Comparison of ENCODE assay signal across 8 cellular contexts in the genomic region with DNA sequence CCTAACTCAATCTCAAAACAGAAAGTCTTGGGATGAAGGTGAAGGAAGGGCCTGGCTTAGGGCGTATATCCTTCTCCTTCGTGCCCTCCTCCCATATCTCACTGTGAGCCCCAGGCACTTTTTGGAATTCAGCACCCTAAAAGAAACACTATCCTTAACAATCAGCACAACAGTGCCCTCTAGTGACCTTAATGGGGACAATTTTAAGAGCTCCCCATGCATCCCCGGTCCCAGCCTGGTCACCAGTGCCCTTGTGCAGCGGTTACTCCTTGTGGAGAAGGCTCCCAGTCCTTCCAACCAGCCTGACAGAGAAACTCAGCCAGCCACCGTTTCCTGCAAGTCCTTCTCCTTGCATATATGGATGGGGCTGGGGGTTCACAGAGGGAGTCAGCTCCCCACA. TPM values are rescaled to one million over a fixed set of nuclear protein-coding genes. Genes with fewer than 3 reads are reported as not detected.
DNase-seq lines count a peak whose midpoint lies in the region; ATAC-seq and TF ChIP-seq lines count a peak whose summit lies in the region.

No MANE protein-coding gene starts in this region.

- peak; percentile 30; the same call in 1 of the 2 replicates for TF ChIP-seq CTCF in AG04450 (IDR thresholded peaks at IDR 0.05; ENCODE audit: low read depth, low read length)
- TF ChIP-seq CTCF in left ventricle myocardium inferior (IDR thresholded peaks at IDR 0.05; ENCODE audit: borderline replicate concordance): peak; percentile 28
- TF ChIP-seq CTCF in thoracic aorta (IDR thresholded peaks at IDR 0.05): peak; percentile 29

- no peak overlapping the region for H3K27ac Mint-ChIP-seq in T-helper 2 cell treated with Interferon-gamma antibody and Interleukin-4, amounts not matched to agents 5 μg/mL and 100 μg/mL, for 36 hours

- H3K4me3 ChIP-seq in AG04450 (ENCODE audit: low read depth, low read length) (no peak overlapping the region), left ventricle myocardium inferior (no peak overlapping the region), thoracic aorta (no peak overlapping the region)

- no peak overlapping the region for H3K4me3 Mint-ChIP-seq in T-helper 2 cell treated with Interferon-gamma antibody and Interleukin-4, amounts not matched to agents 5 μg/mL and 100 μg/mL, for 36 hours

- intact Hi-C loops in left ventricle myocardium inferior (cut with micrococcal nuclease): no loop called here

- no peaks in the 10 kb centered on the region for H3K9me3 Mint-ChIP-seq in T-helper 2 cell treated with Interferon-gamma antibody and Interleukin-4, amounts not matched to agents 5 μg/mL and 100 μg/mL, for 36 hours

- H3K27me3 Mint-ChIP-seq in T-helper 2 cell treated with Interferon-gamma antibody and Interleukin-4, amounts not matched to agents 5 μg/mL and 100 μg/mL, for 36 hours (ENCODE audit: low read depth): peaks cover 10% of the 10 kb centered on the region

- H3K9me3 ChIP-seq in AG04450 (ENCODE audit: control insufficient read depth, insufficient read depth, low read length) (no peaks in the 10 kb centered on the region), left ventricle myocardium inferior (replicated peaks) (no peaks in the 10 kb centered on the region), thoracic aorta (no peaks in the 10 kb centered on the region)

- no peak for DNase-seq in AG04450 (ENCODE audit: low read depth, low spot score)
- peak; percentile 17 for DNase-seq in GM04504 (ENCODE audit: low read depth)
- DNase-seq in HEK293T (ENCODE audit: extremely low spot score): peak; percentile 73
- peak; percentile 21 for DNase-seq in NCI-H128 (lab: John Stamatoyannopoulos, UW; ENCODE audit: unreplicated experiment)
- DNase-seq in activated T-cell treated with anti-CD3 and anti-CD28 coated beads, Interleukin-2, amount 50 U/mL, for 1 hour: peak; percentile 39
- DNase-seq in left ventricle myocardium inferior: no peak
- DNase-seq in thoracic aorta (ENCODE audit: low spot score): no peak
- DNase-seq in T-helper 2 cell treated with Interferon-gamma antibody and Interleukin-4, amounts not matched to agents 5 μg/mL and 100 μg/mL, for 36 hours (ENCODE audit: low spot score): no peak

- no peaks in the 10 kb centered on the region for H3K27me3 ChIP-seq in AG04450 (ENCODE audit: control insufficient read depth, insufficient read depth, low read length)
- peaks cover 12% of the 10 kb centered on the region for H3K27me3 ChIP-seq in left ventricle myocardium inferior (ENCODE audit: low read depth)
- no peaks in the 10 kb centered on the region for H3K27me3 ChIP-seq in thoracic aorta (replicated peaks; ENCODE audit: insufficient read depth)

- no peak for ATAC-seq in thoracic aorta (ENCODE audit: insufficient number of reproducible peaks, low FRiP score, low read depth)

- no peaks in the 10 kb centered on the region for H3K36me3 Mint-ChIP-seq in T-helper 2 cell treated with Interferon-gamma antibody and Interleukin-4, amounts not matched to agents 5 μg/mL and 100 μg/mL, for 36 hours (ENCODE audit: low read depth)

- CTCF ChIA-PET in AG04450 (lab: Charles Lee) (interaction anchor here (0.6 to 1.3 kb wide), 5 partner anchors 16 to 112 kb away, joined by 3 to 6 read pairs (median 4); no protein-coding TSS in a partner anchor), HEK293T (lab: Yijun Ruan, JAX) (interaction anchor here (0.6 to 1.3 kb wide), 7 partner anchors 8 to 250 kb away, joined by 3 to 6 read pairs (median 3); no protein-coding TSS in a partner anchor)

- H3K4me1 Mint-ChIP-seq in T-helper 2 cell treated with Interferon-gamma antibody and Interleukin-4, amounts not matched to agents 5 μg/mL and 100 μg/mL, for 36 hours (ENCODE audit: low read depth): peaks cover 15% of the 10 kb centered on the region

- POLR2A ChIA-PET in AG04450 (lab: Yijun Ruan, JAX): no interaction called here
- POLR2A ChIA-PET in HEK293T (lab: Yijun Ruan, JAX): no interaction called here

- H3K4me1 ChIP-seq in left ventricle myocardium inferior (no peaks in the 10 kb centered on the region), thoracic aorta (ENCODE audit: control insufficient read depth in 1 of 2, low read depth in 2 of 2) (peaks cover 0 to 9% of the 10 kb centered on the region in 2 donors)

- no peaks in the 10 kb centered on the region for H3K36me3 ChIP-seq in left ventricle myocardium inferior
- peaks cover 5% of the 10 kb centered on the region for H3K36me3 ChIP-seq in thoracic aorta

- H3K27ac ChIP-seq in AG04450 (ENCODE audit: low read depth, low read length): no peak overlapping the region
- no peak overlapping the region for H3K27ac ChIP-seq in left ventricle myocardium inferior (replicated peaks)
- H3K27ac ChIP-seq in thoracic aorta: no peak overlapping the region

TF ChIP-seq in HEK293T, 16 proteins besides CTCF, POLR2A, EP300 and RAD21:
- TF ChIP-seq TARDBP (IDR thresholded peaks at IDR 0.05) (no peak), FOXM1 (IDR thresholded peaks at IDR 0.05; ENCODE audit: borderline replicate concordance) (no peak), HDGF (IDR thresholded peaks at IDR 0.05; ENCODE audit: borderline replicate concordance) (no peak), ARNT (IDR thresholded peaks at IDR 0.05) (no peak), LEF1 (IDR thresholded peaks at IDR 0.05; ENCODE audit: borderline replicate concordance) (no peak), FOXA1 (IDR thresholded peaks at IDR 0.05) (no peak), CTBP1 (IDR thresholded peaks at IDR 0.05; ENCODE audit: borderline replicate concordance) (no peak), L3MBTL2 (conservative IDR thresholded peaks at IDR 0.05) (no peak), SP1 (IDR thresholded peaks at IDR 0.05) (no peak), SUZ12 (IDR thresholded peaks at IDR 0.05) (no peak), BHLHE40 (IDR thresholded peaks at IDR 0.05; ENCODE audit: borderline replicate concordance) (no peak), ELF4 (IDR thresholded peaks at IDR 0.05) (no peak), FOXK2 (IDR thresholded peaks at IDR 0.05) (no peak), ZNF384 (IDR thresholded peaks at IDR 0.05) (no peak), NFRKB (IDR thresholded peaks at IDR 0.05) (no peak)
- TF ChIP-seq, protein P1, sequence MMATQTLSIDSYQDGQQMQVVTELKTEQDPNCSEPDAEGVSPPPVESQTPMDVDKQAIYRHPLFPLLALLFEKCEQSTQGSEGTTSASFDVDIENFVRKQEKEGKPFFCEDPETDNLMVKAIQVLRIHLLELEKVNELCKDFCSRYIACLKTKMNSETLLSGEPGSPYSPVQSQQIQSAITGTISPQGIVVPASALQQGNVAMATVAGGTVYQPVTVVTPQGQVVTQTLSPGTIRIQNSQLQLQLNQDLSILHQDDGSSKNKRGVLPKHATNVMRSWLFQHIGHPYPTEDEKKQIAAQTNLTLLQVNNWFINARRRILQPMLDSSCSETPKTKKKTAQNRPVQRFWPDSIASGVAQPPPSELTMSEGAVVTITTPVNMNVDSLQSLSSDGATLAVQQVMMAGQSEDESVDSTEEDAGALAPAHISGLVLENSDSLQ (IDR thresholded peaks at IDR 0.05): no peak
TF ChIP-seq in HEK293T: peak in this region for 0.

RNA-seq across cellular contexts. Expression of a gene that starts 4.2 kb away (rescaled TPM):
- 0.51 and 0.66 TPM in 2 replicates for polyA plus RNA-seq in AG04450 (2011; rRNA removed)
- polyA minus RNA-seq in AG04450 (2011; rRNA and poly(A)+ RNA removed): 1.2 TPM in 2 replicates
- total RNA-seq in left ventricle myocardium inferior (0.27 TPM), thoracic aorta (10 to 100 TPM in 1 of 2 donors, 1 to 10 TPM in 1; 7.1 to 11.6 TPM)

Comparison
In these comparisons a context has a peak if more than half of its experiments do, and no peak if none do; other contexts are left out.
1. DNase-seq: peak in GM04504 (single experiment), HEK293T (single experiment), NCI-H128 (single experiment) and activated T-cell treated with anti-CD3 and anti-CD28 coated beads, Interleukin-2, amount 50 U/mL, for 1 hour (single experiment); none in AG04450 (single experiment), left ventricle myocardium inferior (single experiment), thoracic aorta (single experiment) and T-helper 2 cell treated with Interferon-gamma antibody and Interleukin-4, amounts not matched to agents 5 μg/mL and 100 μg/mL, for 36 hours (single experiment).
2. Peak in every context shown above with its lines, with median percentiles within 50 percentile points of each other: CTCF ChIP-seq.